Comparison of ENCODE assay signal across 2 cellular contexts in genomic region chr1:54575161-54575560, GRCh38.
A peak's percentile ranks its signal among the peaks of the same experiment; 100 is the strongest.
TF ChIP-seq lines count a peak whose summit lies in the region.

No MANE protein-coding gene starts in this region.

TF ChIP-seq in HepG2, 621 proteins besides CTCF, POLR2A, EP300 and RAD21 (continues in another document):
- TF ChIP-seq, protein P1, sequence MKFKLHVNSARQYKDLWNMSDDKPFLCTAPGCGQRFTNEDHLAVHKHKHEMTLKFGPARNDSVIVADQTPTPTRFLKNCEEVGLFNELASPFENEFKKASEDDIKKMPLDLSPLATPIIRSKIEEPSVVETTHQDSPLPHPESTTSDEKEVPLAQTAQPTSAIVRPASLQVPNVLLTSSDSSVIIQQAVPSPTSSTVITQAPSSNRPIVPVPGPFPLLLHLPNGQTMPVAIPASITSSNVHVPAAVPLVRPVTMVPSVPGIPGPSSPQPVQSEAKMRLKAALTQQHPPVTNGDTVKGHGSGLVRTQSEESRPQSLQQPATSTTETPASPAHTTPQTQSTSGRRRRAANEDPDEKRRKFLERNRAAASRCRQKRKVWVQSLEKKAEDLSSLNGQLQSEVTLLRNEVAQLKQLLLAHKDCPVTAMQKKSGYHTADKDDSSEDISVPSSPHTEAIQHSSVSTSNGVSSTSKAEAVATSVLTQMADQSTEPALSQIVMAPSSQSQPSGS (CRISPR knock-in tag; IDR thresholded peaks at IDR 0.05), result no peak
- TF ChIP-seq PATZ1 (CRISPR knock-in tag; IDR thresholded peaks at IDR 0.05), result peak; percentile 36; the same call in 1 of the 2 replicates
- TF ChIP-seq, protein P2, sequence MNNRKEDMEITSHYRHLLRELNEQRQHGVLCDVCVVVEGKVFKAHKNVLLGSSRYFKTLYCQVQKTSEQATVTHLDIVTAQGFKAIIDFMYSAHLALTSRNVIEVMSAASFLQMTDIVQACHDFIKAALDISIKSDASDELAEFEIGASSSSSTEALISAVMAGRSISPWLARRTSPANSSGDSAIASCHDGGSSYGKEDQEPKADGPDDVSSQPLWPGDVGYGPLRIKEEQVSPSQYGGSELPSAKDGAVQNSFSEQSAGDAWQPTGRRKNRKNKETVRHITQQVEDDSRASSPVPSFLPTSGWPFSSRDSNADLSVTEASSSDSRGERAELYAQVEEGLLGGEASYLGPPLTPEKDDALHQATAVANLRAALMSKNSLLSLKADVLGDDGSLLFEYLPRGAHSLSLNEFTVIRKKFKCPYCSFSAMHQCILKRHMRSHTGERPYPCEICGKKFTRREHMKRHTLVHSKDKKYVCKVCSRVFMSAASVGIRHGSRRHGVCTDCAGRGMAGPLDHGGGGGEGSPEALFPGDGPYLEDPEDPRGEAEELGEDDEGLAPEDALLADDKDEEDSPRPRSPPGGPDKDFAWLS (CRISPR knock-in tag; IDR thresholded peaks at IDR 0.05; ENCODE audit: borderline replicate concordance), result no peak
- 0 out of 2 replicates have a peak, but pooled peaks have one; percentile 13 for TF ChIP-seq RXRB (CRISPR knock-in tag; IDR thresholded peaks at IDR 0.05; ENCODE audit: borderline replicate concordance)
- no peak for TF ChIP-seq NR2F6 (IDR thresholded peaks at IDR 0.05)
- TF ChIP-seq NR2F6 (CRISPR knock-in tag; IDR thresholded peaks at IDR 0.05), result 0 out of 2 replicates have a peak, but pooled peaks have one; percentile 12
- peak; percentile 93 for TF ChIP-seq SIX4 (CRISPR knock-in tag; IDR thresholded peaks at IDR 0.05)
- TF ChIP-seq HNF4A (CRISPR knock-in tag; IDR thresholded peaks at IDR 0.05), result peak; percentile 37
- TF ChIP-seq ZNF326 (CRISPR knock-in tag; IDR thresholded peaks at IDR 0.05; ENCODE audit: borderline replicate concordance), result no peak
- TF ChIP-seq SIX1 (CRISPR knock-in tag; IDR thresholded peaks at IDR 0.05; ENCODE audit: borderline replicate concordance), result peak; percentile 82
- TF ChIP-seq, protein P3, sequence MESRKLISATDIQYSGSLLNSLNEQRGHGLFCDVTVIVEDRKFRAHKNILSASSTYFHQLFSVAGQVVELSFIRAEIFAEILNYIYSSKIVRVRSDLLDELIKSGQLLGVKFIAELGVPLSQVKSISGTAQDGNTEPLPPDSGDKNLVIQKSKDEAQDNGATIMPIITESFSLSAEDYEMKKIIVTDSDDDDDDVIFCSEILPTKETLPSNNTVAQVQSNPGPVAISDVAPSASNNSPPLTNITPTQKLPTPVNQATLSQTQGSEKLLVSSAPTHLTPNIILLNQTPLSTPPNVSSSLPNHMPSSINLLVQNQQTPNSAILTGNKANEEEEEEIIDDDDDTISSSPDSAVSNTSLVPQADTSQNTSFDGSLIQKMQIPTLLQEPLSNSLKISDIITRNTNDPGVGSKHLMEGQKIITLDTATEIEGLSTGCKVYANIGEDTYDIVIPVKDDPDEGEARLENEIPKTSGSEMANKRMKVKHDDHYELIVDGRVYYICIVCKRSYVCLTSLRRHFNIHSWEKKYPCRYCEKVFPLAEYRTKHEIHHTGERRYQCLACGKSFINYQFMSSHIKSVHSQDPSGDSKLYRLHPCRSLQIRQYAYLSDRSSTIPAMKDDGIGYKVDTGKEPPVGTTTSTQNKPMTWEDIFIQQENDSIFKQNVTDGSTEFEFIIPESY (CRISPR knock-in tag; IDR thresholded peaks at IDR 0.05), result peak; percentile 45; the same call in 1 of the 2 replicates
- no peak for TF ChIP-seq NFE2L2 (IDR thresholded peaks at IDR 0.05; ENCODE audit: low read length)
- no peak for TF ChIP-seq NFKB2 (CRISPR knock-in tag; IDR thresholded peaks at IDR 0.05; ENCODE audit: borderline replicate concordance)
- no peak for TF ChIP-seq KLF16 (CRISPR knock-in tag; IDR thresholded peaks at IDR 0.05)
- TF ChIP-seq ZNF468 (CRISPR knock-in tag; IDR thresholded peaks at IDR 0.05), result no peak
- TF ChIP-seq NCOA1 (CRISPR knock-in tag; IDR thresholded peaks at IDR 0.05), result no peak
- TF ChIP-seq XRCC5 (optimal IDR thresholded peaks at IDR 0.05; ENCODE audit: low read length), result no peak
- TF ChIP-seq ZNF768 (CRISPR knock-in tag; IDR thresholded peaks at IDR 0.05), result 0 out of 2 replicates have a peak, but pooled peaks have one; percentile 46
- no peak for TF ChIP-seq CBX5 (CRISPR knock-in tag; IDR thresholded peaks at IDR 0.05; ENCODE audit: borderline replicate concordance)
- no peak for TF ChIP-seq EHMT2 (IDR thresholded peaks at IDR 0.05; ENCODE audit: borderline replicate concordance, low read depth, low read length)
- TF ChIP-seq FOSL2 (CRISPR knock-in tag; IDR thresholded peaks at IDR 0.05), result no peak
- TF ChIP-seq GFI1 (CRISPR knock-in tag; IDR thresholded peaks at IDR 0.05; ENCODE audit: borderline replicate concordance), result no peak
- TF ChIP-seq TFDP1 (CRISPR knock-in tag; IDR thresholded peaks at IDR 0.05; ENCODE audit: borderline replicate concordance), result no peak
- TF ChIP-seq ZNF615 (CRISPR knock-in tag; IDR thresholded peaks at IDR 0.05; ENCODE audit: borderline replicate concordance), result no peak
- no peak for TF ChIP-seq ZNF138 (CRISPR knock-in tag; IDR thresholded peaks at IDR 0.05; ENCODE audit: low read depth)
- no peak for TF ChIP-seq YEATS4 (CRISPR knock-in tag; IDR thresholded peaks at IDR 0.05; ENCODE audit: borderline replicate concordance)
- no peak for TF ChIP-seq ZMYM4 (CRISPR knock-in tag; IDR thresholded peaks at IDR 0.05)
- no peak for TF ChIP-seq KMT2A (CRISPR knock-in tag; IDR thresholded peaks at IDR 0.05)

TF ChIP-seq in GM12891, 5 proteins besides CTCF, POLR2A, EP300 and RAD21:
- no peak for TF ChIP-seq POU2F2 (IDR thresholded peaks at IDR 0.05; ENCODE audit: low read depth, low read length)
